In the genomic region with DNA sequence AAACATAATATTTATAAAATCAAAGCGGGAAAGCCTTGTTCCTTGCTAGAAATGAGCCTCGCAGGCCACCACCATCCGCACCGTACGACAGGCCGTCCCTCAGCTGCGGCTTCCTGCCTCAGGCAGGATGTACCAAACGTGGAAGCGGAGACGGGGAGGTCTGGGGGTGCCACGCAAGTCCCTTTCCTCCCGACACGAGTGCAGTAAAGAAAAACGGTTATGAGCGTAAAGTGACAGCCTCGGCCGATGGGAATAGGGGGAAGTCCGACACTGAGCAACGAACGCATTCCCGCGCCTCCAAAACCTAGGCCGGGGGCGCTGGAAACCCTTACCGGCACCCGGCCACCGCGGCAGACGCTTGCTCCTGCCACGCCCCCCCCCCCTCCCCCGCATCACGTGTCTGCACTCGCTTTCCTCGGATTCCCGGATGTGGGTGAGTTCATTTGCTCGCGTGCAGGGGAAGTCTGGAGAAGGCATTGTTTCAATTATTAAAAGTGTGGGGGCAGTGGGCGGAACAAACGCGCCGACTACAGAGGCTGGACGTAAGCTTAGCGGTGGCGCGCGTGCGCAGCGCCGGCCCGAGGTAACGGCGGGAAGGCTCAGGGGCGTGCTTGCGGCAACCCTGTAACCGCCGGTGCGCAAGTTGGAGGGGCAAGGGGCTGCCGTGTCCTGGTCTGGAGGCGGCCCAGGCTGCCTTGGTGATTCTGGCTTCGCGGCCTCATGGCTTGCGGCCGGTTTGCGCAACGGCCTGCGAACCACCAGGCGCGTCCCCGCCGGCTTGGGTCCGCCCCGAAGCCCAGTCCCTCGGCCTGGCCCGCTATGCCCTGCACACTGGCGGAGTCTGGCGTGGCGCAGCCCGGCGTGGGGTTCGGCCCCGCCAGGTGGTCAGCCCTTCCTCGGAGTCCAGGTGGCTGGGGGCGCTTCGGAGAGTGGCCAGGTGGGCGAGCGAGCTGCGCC, we compare ENCODE assay signal across 1 cellular context.
TF ChIP-seq lines count a peak whose summit lies in the region.

A gene with protein sequence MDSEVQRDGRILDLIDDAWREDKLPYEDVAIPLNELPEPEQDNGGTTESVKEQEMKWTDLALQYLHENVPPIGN (minus strand): TSS at position 366 of the 957 bp plus-strand sequence. CDS start 3,081 bp downstream, outside the sequence.
A gene (plus strand): TSS at position 438 of the 957 bp plus-strand sequence. CDS start 9,264 bp downstream, outside the sequence.

TF ChIP-seq in HepG2, 621 proteins besides CTCF, POLR2A, EP300 and RAD21 (continued from another document and continues in another):
- TF ChIP-seq, protein P1, sequence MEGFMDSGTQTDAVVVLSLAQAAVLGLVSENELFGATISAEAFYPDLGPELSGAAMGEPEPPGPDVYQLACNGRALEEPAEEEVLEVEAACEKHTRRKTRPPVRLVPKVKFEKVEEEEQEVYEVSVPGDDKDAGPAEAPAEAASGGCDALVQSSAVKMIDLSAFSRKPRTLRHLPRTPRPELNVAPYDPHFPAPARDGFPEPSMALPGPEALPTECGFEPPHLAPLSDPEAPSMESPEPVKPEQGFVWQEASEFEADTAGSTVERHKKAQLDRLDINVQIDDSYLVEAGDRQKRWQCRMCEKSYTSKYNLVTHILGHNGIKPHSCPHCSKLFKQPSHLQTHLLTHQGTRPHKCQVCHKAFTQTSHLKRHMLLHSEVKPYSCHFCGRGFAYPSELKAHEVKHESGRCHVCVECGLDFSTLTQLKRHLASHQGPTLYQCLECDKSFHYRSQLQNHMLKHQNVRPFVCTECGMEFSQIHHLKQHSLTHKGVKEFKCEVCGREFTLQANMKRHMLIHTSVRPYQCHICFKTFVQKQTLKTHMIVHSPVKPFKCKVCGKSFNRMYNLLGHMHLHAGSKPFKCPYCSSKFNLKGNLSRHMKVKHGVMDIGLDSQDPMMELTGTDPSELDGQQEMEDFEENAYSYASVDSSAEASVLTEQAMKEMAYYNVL (CRISPR knock-in tag; IDR thresholded peaks at IDR 0.05; ENCODE audit: borderline replicate concordance), result peak; percentile 68
- TF ChIP-seq, protein P2, sequence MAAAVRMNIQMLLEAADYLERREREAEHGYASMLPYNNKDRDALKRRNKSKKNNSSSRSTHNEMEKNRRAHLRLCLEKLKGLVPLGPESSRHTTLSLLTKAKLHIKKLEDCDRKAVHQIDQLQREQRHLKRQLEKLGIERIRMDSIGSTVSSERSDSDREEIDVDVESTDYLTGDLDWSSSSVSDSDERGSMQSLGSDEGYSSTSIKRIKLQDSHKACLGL (CRISPR knock-in tag; IDR thresholded peaks at IDR 0.05), result peak; percentile 90; the same call in 1 of the 2 replicates
- TF ChIP-seq ZNF383 (CRISPR knock-in tag; IDR thresholded peaks at IDR 0.05; ENCODE audit: borderline replicate concordance) (no peak), ZNF264 (CRISPR knock-in tag; IDR thresholded peaks at IDR 0.05) (peak; percentile 85), ZSCAN21 (CRISPR knock-in tag; IDR thresholded peaks at IDR 0.05; ENCODE audit: borderline replicate concordance) (peak; percentile 72; the same call in 1 of the 2 replicates), YEATS2 (CRISPR knock-in tag; IDR thresholded peaks at IDR 0.05; ENCODE audit: borderline replicate concordance) (peak; percentile 91), ZNF550 (CRISPR knock-in tag; IDR thresholded peaks at IDR 0.05; ENCODE audit: borderline replicate concordance) (no peak), ZNF180 (CRISPR knock-in tag; IDR thresholded peaks at IDR 0.05; ENCODE audit: borderline replicate concordance, low read depth) (no peak), ZSCAN30 (CRISPR knock-in tag; IDR thresholded peaks at IDR 0.05) (peak; percentile 83; the same call in 1 of the 2 replicates), ELF3 (CRISPR knock-in tag; IDR thresholded peaks at IDR 0.05) (peak; percentile 8), ZNF382 (CRISPR knock-in tag; IDR thresholded peaks at IDR 0.05; ENCODE audit: borderline replicate concordance) (no peak), GLI4 (CRISPR knock-in tag; IDR thresholded peaks at IDR 0.05; ENCODE audit: borderline replicate concordance) (peak; percentile 54; the same call in 1 of the 2 replicates), NFYC (CRISPR knock-in tag; IDR thresholded peaks at IDR 0.05) (peak; percentile 39), ZNF10 (CRISPR knock-in tag; IDR thresholded peaks at IDR 0.05; ENCODE audit: borderline replicate concordance, low read depth) (no peak), ZNF124 (CRISPR knock-in tag; IDR thresholded peaks at IDR 0.05) (no peak), SRF (IDR thresholded peaks at IDR 0.05; ENCODE audit: low read depth, low read length) (no peak), ZNF703 (CRISPR knock-in tag; IDR thresholded peaks at IDR 0.05; ENCODE audit: borderline replicate concordance) (peak; percentile 24; the same call in 1 of the 2 replicates), NFKB2 (CRISPR knock-in tag; IDR thresholded peaks at IDR 0.05; ENCODE audit: borderline replicate concordance) (peak; percentile 81; the same call in 1 of the 2 replicates), ZKSCAN8 (CRISPR knock-in tag; IDR thresholded peaks at IDR 0.05; ENCODE audit: borderline replicate concordance) (no peak; the same call in 1 of the 2 replicates), ZNF557 (CRISPR knock-in tag; IDR thresholded peaks at IDR 0.05) (0 out of 2 replicates have a peak, but pooled peaks have one; percentile 65), ZNF367 (CRISPR knock-in tag; IDR thresholded peaks at IDR 0.05; ENCODE audit: borderline replicate concordance) (peak; percentile 52; the same call in 1 of the 2 replicates), SNAPC2 (CRISPR knock-in tag; IDR thresholded peaks at IDR 0.05) (no peak), ZEB1 (IDR thresholded peaks at IDR 0.05; ENCODE audit: insufficient replicate concordance, low read depth) (peak; percentile 14), TRIM24 (CRISPR knock-in tag; IDR thresholded peaks at IDR 0.05) (no peak), ZNF510 (CRISPR knock-in tag; IDR thresholded peaks at IDR 0.05; ENCODE audit: low read depth) (0 out of 2 replicates have a peak, but pooled peaks have one; percentile 22), ZNF33A (CRISPR knock-in tag; IDR thresholded peaks at IDR 0.05; ENCODE audit: borderline replicate concordance) (0 out of 2 replicates have a peak, but pooled peaks have one; percentile 38)
- TF ChIP-seq, protein P3, sequence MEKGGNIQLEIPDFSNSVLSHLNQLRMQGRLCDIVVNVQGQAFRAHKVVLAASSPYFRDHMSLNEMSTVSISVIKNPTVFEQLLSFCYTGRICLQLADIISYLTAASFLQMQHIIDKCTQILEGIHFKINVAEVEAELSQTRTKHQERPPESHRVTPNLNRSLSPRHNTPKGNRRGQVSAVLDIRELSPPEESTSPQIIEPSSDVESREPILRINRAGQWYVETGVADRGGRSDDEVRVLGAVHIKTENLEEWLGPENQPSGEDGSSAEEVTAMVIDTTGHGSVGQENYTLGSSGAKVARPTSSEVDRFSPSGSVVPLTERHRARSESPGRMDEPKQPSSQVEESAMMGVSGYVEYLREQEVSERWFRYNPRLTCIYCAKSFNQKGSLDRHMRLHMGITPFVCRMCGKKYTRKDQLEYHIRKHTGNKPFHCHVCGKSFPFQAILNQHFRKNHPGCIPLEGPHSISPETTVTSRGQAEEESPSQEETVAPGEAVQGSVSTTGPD (CRISPR knock-in tag; IDR thresholded peaks at IDR 0.05), result no peak
- TF ChIP-seq, protein P4, sequence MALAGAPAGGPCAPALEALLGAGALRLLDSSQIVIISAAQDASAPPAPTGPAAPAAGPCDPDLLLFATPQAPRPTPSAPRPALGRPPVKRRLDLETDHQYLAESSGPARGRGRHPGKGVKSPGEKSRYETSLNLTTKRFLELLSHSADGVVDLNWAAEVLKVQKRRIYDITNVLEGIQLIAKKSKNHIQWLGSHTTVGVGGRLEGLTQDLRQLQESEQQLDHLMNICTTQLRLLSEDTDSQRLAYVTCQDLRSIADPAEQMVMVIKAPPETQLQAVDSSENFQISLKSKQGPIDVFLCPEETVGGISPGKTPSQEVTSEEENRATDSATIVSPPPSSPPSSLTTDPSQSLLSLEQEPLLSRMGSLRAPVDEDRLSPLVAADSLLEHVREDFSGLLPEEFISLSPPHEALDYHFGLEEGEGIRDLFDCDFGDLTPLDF (CRISPR knock-in tag; IDR thresholded peaks at IDR 0.05), result peak; percentile 78
- TF ChIP-seq, protein P5, sequence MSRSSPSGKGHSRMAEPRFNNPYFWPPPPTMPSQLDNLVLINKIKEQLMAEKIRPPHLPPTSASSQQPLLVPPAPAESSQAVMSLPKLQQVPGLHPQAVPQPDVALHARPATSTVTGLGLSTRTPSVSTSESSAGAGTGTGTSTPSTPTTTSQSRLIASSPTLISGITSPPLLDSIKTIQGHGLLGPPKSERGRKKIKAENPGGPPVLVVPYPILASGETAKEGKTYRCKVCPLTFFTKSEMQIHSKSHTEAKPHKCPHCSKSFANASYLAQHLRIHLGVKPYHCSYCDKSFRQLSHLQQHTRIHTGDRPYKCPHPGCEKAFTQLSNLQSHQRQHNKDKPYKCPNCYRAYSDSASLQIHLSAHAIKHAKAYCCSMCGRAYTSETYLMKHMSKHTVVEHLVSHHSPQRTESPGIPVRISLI (CRISPR knock-in tag; IDR thresholded peaks at IDR 0.05; ENCODE audit: borderline replicate concordance), result no peak
- TF ChIP-seq, protein P6, sequence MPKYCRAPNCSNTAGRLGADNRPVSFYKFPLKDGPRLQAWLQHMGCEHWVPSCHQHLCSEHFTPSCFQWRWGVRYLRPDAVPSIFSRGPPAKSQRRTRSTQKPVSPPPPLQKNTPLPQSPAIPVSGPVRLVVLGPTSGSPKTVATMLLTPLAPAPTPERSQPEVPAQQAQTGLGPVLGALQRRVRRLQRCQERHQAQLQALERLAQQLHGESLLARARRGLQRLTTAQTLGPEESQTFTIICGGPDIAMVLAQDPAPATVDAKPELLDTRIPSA (CRISPR knock-in tag; IDR thresholded peaks at IDR 0.05; ENCODE audit: borderline replicate concordance), result peak; percentile 79; the same call in 1 of the 2 replicates
- TF ChIP-seq, protein P7, sequence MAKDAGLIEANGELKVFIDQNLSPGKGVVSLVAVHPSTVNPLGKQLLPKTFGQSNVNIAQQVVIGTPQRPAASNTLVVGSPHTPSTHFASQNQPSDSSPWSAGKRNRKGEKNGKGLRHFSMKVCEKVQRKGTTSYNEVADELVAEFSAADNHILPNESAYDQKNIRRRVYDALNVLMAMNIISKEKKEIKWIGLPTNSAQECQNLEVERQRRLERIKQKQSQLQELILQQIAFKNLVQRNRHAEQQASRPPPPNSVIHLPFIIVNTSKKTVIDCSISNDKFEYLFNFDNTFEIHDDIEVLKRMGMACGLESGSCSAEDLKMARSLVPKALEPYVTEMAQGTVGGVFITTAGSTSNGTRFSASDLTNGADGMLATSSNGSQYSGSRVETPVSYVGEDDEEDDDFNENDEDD (CRISPR knock-in tag; IDR thresholded peaks at IDR 0.05; ENCODE audit: borderline replicate concordance), result peak; percentile 86; the same call in 1 of the 2 replicates
- TF ChIP-seq, protein P8, sequence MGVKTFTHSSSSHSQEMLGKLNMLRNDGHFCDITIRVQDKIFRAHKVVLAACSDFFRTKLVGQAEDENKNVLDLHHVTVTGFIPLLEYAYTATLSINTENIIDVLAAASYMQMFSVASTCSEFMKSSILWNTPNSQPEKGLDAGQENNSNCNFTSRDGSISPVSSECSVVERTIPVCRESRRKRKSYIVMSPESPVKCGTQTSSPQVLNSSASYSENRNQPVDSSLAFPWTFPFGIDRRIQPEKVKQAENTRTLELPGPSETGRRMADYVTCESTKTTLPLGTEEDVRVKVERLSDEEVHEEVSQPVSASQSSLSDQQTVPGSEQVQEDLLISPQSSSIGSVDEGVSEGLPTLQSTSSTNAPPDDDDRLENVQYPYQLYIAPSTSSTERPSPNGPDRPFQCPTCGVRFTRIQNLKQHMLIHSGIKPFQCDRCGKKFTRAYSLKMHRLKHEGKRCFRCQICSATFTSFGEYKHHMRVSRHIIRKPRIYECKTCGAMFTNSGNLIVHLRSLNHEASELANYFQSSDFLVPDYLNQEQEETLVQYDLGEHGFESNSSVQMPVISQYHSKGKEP (CRISPR knock-in tag; IDR thresholded peaks at IDR 0.05), result peak; percentile 72
- TF ChIP-seq, protein P9, sequence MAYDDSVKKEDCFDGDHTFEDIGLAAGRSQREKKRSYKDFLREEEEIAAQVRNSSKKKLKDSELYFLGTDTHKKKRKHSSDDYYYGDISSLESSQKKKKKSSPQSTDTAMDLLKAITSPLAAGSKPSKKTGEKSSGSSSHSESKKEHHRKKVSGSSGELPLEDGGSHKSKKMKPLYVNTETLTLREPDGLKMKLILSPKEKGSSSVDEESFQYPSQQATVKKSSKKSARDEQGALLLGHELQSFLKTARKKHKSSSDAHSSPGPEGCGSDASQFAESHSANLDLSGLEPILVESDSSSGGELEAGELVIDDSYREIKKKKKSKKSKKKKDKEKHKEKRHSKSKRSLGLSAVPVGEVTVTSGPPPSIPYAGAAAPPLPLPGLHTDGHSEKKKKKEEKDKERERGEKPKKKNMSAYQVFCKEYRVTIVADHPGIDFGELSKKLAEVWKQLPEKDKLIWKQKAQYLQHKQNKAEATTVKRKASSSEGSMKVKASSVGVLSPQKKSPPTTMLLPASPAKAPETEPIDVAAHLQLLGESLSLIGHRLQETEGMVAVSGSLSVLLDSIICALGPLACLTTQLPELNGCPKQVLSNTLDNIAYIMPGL (CRISPR knock-in tag; IDR thresholded peaks at IDR 0.05; ENCODE audit: borderline replicate concordance in 1 of 2, low read depth in 1 of 2), result peak in 1 of 2 experiments; percentile 87; a peak in 3 of 4 replicates
- TF ChIP-seq, protein P10, sequence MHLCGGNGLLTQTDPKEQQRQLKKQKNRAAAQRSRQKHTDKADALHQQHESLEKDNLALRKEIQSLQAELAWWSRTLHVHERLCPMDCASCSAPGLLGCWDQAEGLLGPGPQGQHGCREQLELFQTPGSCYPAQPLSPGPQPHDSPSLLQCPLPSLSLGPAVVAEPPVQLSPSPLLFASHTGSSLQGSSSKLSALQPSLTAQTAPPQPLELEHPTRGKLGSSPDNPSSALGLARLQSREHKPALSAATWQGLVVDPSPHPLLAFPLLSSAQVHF (CRISPR knock-in tag; IDR thresholded peaks at IDR 0.05), result peak; percentile 65; the same call in 1 of the 2 replicates
- TF ChIP-seq, protein P11, sequence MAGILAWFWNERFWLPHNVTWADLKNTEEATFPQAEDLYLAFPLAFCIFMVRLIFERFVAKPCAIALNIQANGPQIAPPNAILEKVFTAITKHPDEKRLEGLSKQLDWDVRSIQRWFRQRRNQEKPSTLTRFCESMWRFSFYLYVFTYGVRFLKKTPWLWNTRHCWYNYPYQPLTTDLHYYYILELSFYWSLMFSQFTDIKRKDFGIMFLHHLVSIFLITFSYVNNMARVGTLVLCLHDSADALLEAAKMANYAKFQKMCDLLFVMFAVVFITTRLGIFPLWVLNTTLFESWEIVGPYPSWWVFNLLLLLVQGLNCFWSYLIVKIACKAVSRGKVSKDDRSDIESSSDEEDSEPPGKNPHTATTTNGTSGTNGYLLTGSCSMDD (CRISPR knock-in tag; IDR thresholded peaks at IDR 0.05), result no peak
- TF ChIP-seq, protein P12, sequence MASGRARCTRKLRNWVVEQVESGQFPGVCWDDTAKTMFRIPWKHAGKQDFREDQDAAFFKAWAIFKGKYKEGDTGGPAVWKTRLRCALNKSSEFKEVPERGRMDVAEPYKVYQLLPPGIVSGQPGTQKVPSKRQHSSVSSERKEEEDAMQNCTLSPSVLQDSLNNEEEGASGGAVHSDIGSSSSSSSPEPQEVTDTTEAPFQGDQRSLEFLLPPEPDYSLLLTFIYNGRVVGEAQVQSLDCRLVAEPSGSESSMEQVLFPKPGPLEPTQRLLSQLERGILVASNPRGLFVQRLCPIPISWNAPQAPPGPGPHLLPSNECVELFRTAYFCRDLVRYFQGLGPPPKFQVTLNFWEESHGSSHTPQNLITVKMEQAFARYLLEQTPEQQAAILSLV (CRISPR knock-in tag; IDR thresholded peaks at IDR 0.05; ENCODE audit: borderline replicate concordance), result peak; percentile 71; the same call in 1 of the 2 replicates
